ENCODE assay signal across 18 cellular contexts in the genomic region with DNA sequence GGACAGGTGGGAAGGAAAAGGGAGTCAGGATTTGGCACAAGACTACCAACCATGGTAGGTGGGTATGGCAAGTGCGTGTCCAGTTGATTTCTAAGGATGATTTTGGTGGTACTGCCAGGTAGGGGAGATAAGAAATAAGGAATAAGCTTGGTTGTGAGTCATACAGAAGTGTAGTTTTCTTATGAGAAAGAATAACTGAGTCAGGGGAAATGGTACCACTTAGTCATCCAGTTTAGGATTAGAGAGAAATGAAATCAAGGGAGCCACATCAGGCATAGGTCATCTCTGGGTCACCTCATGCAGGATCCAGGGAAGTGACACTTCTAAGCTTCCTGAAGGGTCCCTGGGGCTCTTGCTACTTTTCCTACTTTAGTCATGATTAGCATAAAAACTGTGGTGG.
DNase-seq lines count a peak whose midpoint lies in the region; ATAC-seq lines count a peak whose summit lies in the region.
"Had no signal": no experiment of that assay in that cellular context is flagged by ENCODE, and none has a peak within 500 bp of the region (broad histone marks: within the 10 kb centered on the region; RNA-seq: fewer than 3 reads in every experiment).

No MANE protein-coding gene starts in this region.

- H3K9ac ChIP-seq in trophoblast cell (ENCODE audit: low read length): no peak overlapping the region

- H3K27me3 ChIP-seq in trophoblast cell (ENCODE audit: insufficient read depth, low read length): no peaks in the 10 kb centered on the region
- H3K27me3 ChIP-seq: upper lobe of left lung had no signal

- no peak overlapping the region for H4K91ac ChIP-seq in trophoblast cell (ENCODE audit: low read depth, low read length)

- no peak overlapping the region for H3K14ac ChIP-seq in trophoblast cell (ENCODE audit: low read length)

- no peak overlapping the region for H3K4ac ChIP-seq in trophoblast cell (ENCODE audit: low read depth, low read length)

- H3K79me2 ChIP-seq in trophoblast cell (ENCODE audit: control insufficient read depth, insufficient read depth, low read length, poor library complexity): no peaks in the 10 kb centered on the region

- no peak overlapping the region for H2BK120ac ChIP-seq in trophoblast cell (ENCODE audit: insufficient read depth, low read length, poor library complexity)

- H3K4me3 ChIP-seq in trophoblast cell (ENCODE audit: low read depth, low read length): no peak overlapping the region
- H3K4me3 ChIP-seq: dorsolateral prefrontal cortex, lower lobe of right lung, upper lobe of left lung had no signal

- no peaks in the 10 kb centered on the region for H3K36me3 ChIP-seq in trophoblast cell (ENCODE audit: control insufficient read depth in 1 of 2, insufficient read depth in 2 of 2, low read length in 2 of 2)
- H3K36me3 ChIP-seq: lower lobe of right lung, upper lobe of left lung had no signal

- H2AFZ ChIP-seq in trophoblast cell (ENCODE audit: insufficient read depth, low read length, poor library complexity): no peak overlapping the region

- no peak overlapping the region for H2AK5ac ChIP-seq in trophoblast cell (ENCODE audit: low read length)

- no peak overlapping the region for H2BK5ac ChIP-seq in trophoblast cell (ENCODE audit: low read depth, low read length, poor library complexity)

- H4K12ac ChIP-seq in trophoblast cell (ENCODE audit: low read depth, low read length): no peak overlapping the region

- no peak overlapping the region for H3K23ac ChIP-seq in trophoblast cell (ENCODE audit: low read length)

- H4K8ac ChIP-seq in trophoblast cell (ENCODE audit: low read depth, low read length): no peak overlapping the region

- WGBS in trophoblast cell (ENCODE audit: extremely low coverage, insufficient coverage, insufficient read length): no CpG with 5 or more reads among the region's 1 CpG

- H3K79me1 ChIP-seq in trophoblast cell (ENCODE audit: low read length): no peaks in the 10 kb centered on the region

- no peak overlapping the region for H3K18ac ChIP-seq in trophoblast cell (ENCODE audit: low read length)

- H3K27ac ChIP-seq in trophoblast cell (ENCODE audit: low read depth, low read length) (no peak overlapping the region), caudate nucleus (ENCODE audit: low read depth, low read length) (no peak overlapping the region)
- H3K27ac ChIP-seq: dorsolateral prefrontal cortex, lower lobe of right lung, upper lobe of left lung had no signal

- peak; percentile 41 to 51 for ATAC-seq in activated CD4-positive, CD25-positive, alpha-beta regulatory T cell treated with anti-CD3 and anti-CD28 coated beads, Interleukin-2, amount 50 U/mL, for 24 hours
- no peak for ATAC-seq in HG02588 (IDR thresholded peaks at IDR 0.05; ENCODE audit: unreplicated experiment)
- ATAC-seq: CD8-positive, alpha-beta T cell; lower lobe of right lung; natural killer cell treated with Interleukin-12 subunit alpha and Interleukin-12 subunit beta and Interleukin-15 and Interleukin-18, amount 100 ng/mL, for 72 hours had no signal

- H3K4me2 ChIP-seq in trophoblast cell (ENCODE audit: low read length): no peak overlapping the region

- H3K4me1 ChIP-seq in trophoblast cell (ENCODE audit: control insufficient read depth in 1 of 2, insufficient read depth in 2 of 2, low read length in 2 of 2): no peaks in the 10 kb centered on the region
- H3K4me1 ChIP-seq: lower lobe of right lung, upper lobe of left lung had no signal

- H3K9me3 ChIP-seq in trophoblast cell (ENCODE audit: insufficient read depth, low read depth, low read length): no peaks in the 10 kb centered on the region
- H3K9me3 ChIP-seq: lower lobe of right lung, upper lobe of left lung had no signal

- H2BK12ac ChIP-seq in trophoblast cell (ENCODE audit: low read length): no peak overlapping the region

- DNase-seq in activated CD4-positive, CD25-positive, alpha-beta regulatory T cell treated with anti-CD3 and anti-CD28 coated beads, Interleukin-2, amount 50 U/mL, for 72 hours: no peak
- DNase-seq in HS-5 (ENCODE audit: low read depth) (peak; percentile 26), amniotic epithelial cell (ENCODE audit: low read depth) (peak; percentile 61), pulmonary artery endothelial cell (ENCODE audit: low read depth, low spot score) (peak; percentile 17), trophoblast cell (no peak), caudate nucleus (lab: John Stamatoyannopoulos, UW) (no peak)
- DNase-seq: activated CD8-positive, alpha-beta memory T cell treated with anti-CD3 and anti-CD28 coated beads, Interleukin-2, amount 50 U/mL, for 4 hours; aorta; CD8-positive, alpha-beta T cell; dorsolateral prefrontal cortex; GDM1; lower lobe of right lung; NCI-H1105; retina; upper lobe of left lung had no signal

Comparison
In these comparisons a context has a peak if more than half of its experiments do, and no peak if none do; other contexts are left out.
1. DNase-seq: peak in HS-5 (single experiment), amniotic epithelial cell (single experiment) and pulmonary artery endothelial cell (single experiment); none in activated CD4-positive, CD25-positive, alpha-beta regulatory T cell treated with anti-CD3 and anti-CD28 coated beads, Interleukin-2, amount 50 U/mL, for 72 hours (single experiment), trophoblast cell (0 of 2) and caudate nucleus (0 of 61).